1 cellular context compared by ENCODE assay signal in the genomic region with DNA sequence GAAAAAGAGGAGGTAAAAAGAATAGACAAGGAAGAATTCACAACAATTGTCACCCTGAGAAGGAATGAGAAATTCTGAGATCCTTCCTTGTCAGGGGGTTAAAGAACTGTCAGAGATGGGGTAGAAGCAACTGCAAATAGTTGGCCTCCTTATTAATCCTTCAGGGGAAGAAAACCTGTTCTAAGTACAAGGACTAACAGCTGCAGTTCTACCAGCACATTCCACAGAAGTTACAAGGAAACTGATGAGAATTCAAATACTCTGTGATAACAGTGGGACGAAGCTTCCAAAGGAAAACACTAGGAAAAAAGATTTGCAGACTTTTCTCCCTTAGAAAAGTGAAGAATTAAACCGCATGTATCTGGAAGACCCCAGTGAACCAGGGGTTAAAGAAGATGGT.
TF ChIP-seq lines count a peak whose summit lies in the region.

No MANE protein-coding gene starts in this region.

TF ChIP-seq in IMR-90, 13 proteins besides CTCF, POLR2A, EP300 and RAD21 (continued from another document):
- TF ChIP-seq, protein P1, sequence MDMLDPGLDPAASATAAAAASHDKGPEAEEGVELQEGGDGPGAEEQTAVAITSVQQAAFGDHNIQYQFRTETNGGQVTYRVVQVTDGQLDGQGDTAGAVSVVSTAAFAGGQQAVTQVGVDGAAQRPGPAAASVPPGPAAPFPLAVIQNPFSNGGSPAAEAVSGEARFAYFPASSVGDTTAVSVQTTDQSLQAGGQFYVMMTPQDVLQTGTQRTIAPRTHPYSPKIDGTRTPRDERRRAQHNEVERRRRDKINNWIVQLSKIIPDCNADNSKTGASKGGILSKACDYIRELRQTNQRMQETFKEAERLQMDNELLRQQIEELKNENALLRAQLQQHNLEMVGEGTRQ (IDR thresholded peaks at IDR 0.05; ENCODE audit: low read depth, low read length): no peak
- TF ChIP-seq FOS (IDR thresholded peaks at IDR 0.05; ENCODE audit: low read depth, low read length) (no peak), CHD1 (IDR thresholded peaks at IDR 0.05; ENCODE audit: low read depth, low read length) (no peak), NFE2L2 (IDR thresholded peaks at IDR 0.05; ENCODE audit: low read depth, low read length) (no peak), BHLHE40 (IDR thresholded peaks at IDR 0.05; ENCODE audit: low read depth, low read length) (no peak), SMC3 (IDR thresholded peaks at IDR 0.05; ENCODE audit: low read depth, low read length) (no peak), RFX5 (IDR thresholded peaks at IDR 0.05; ENCODE audit: low read depth, low read length) (no peak), RCOR1 (IDR thresholded peaks at IDR 0.05; ENCODE audit: insufficient replicate concordance, low read length) (no peak)
